ENCODE assay signal across 8 cellular contexts in the genomic region with DNA sequence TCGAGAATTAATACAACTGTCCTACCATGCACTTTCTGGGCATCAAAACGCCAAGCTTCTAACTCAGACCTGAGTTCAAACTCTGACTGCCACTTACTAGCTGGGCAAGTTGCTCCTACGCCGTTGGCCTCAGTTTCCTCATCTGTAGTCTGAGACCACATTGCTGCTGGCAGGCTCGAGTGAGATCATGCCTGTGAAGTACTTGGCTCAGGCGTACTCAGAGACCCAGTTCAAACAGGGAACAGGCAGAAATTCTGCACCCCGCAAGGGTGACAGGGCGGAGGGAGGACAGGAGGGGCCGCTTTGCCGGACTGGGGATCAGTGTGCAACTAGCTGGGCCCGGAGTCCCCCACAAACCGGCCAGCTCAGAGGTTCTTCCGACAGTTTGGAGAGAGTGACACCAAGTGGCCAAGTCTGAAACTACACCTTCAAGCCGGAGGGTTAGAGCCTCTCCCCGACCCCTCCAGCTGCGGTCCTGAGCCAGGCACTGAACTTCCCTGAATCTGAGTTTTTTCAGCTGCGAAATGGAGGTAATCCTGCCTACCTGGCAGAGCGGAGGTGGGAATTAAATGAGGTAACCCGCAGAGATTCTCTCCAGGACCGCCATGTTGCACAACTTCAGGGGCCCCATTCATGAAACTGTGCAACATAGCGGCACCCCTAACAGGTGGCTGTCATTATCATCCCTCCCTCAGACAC. TPM values are rescaled to one million over a fixed set of nuclear protein-coding genes. Genes with fewer than 3 reads are reported as not detected.
DNase-seq lines count a peak whose midpoint lies in the region; ATAC-seq, FAIRE-seq and TF ChIP-seq lines count a peak whose summit lies in the region.

No MANE protein-coding gene starts in this region.

- no peaks in the 10 kb centered on the region for H3K9me3 ChIP-seq in keratinocyte (ENCODE audit: control insufficient read depth, low read depth, low read length)

- no peaks in the 10 kb centered on the region for H3K79me2 ChIP-seq in keratinocyte (ENCODE audit: control insufficient read depth, insufficient read depth, low read length)

- no peak overlapping the region for H3K27ac ChIP-seq in brain microvascular endothelial cell
- no peak overlapping the region for H3K27ac ChIP-seq in keratinocyte (ENCODE audit: control insufficient read depth, insufficient read depth, low read length)

- in situ Hi-C loops in ACHN (cut with HindIII; ENCODE audit: low pct_ligation_motif_present, low pct_unique_long_range_greater_than_20kb, low sequenced_read_pairs), result no loop called here
- in situ Hi-C loops in GM13976 (cut with MboI; ENCODE audit: low sequenced_read_pairs, unreplicated experiment), result loop anchor here (5.0 to 25.0 kb wide), 3 partner anchors 111 to 502 kb away; no protein-coding TSS in a partner anchor
- in situ Hi-C loops in brain microvascular endothelial cell (cut with HindIII; ENCODE audit: low pct_ligation_motif_present, low sequenced_read_pairs), result no loop called here

- dilution Hi-C loops in keratinocyte (cut with MboI; ENCODE audit: extremely low pct_ligation_motif_present, low sequenced_read_pairs), result no loop called here

- no peaks in the 10 kb centered on the region for H3K9me1 ChIP-seq in keratinocyte (ENCODE audit: control insufficient read depth, extremely low read depth, insufficient read depth, low read length)

- H2AFZ ChIP-seq in keratinocyte (ENCODE audit: control insufficient read depth, low read length), result peak overlapping the region; percentile 55

- FAIRE-seq in keratinocyte (lab: Jason Lieb, UNC), result peak; percentile 55

- DNase-seq in ACHN, result peak; percentile 50
- DNase-seq in GM13976 (ENCODE audit: low spot score), result peak; percentile 70
- DNase-seq in NAMALWA (ENCODE audit: low spot score), result peak; percentile 76
- peak; percentile 66 for DNase-seq in UCSD-AML1 (lab: John Stamatoyannopoulos, UW; ENCODE audit: unreplicated experiment)
- peak; percentile 44 for DNase-seq in brain microvascular endothelial cell
- no peak for DNase-seq in keratinocyte (ENCODE audit: low read depth, low spot score)
- DNase-seq in stimulated activated CD4-positive, alpha-beta T cell treated with anti-CD3 and anti-CD28 coated beads, Interleukin-2, amount 100 ng/mL, for 24 hours, result peak; percentile 59 to 63

- H3K4me1 ChIP-seq in keratinocyte (ENCODE audit: control insufficient read depth, extremely low read depth, insufficient read depth, low read length), result peaks cover 4% of the 10 kb centered on the region

- no peak overlapping the region for H3K4me3 ChIP-seq in brain microvascular endothelial cell (ENCODE audit: low read depth, low read length)
- H3K4me3 ChIP-seq in keratinocyte (ENCODE audit: control insufficient read depth in 2 of 3, extremely low read depth in 1 of 3, insufficient read depth in 2 of 3, low read depth in 1 of 3, low read length in 3 of 3), result no peak overlapping the region

- TF ChIP-seq CTCF in GM13976 (IDR thresholded peaks at IDR 0.05; ENCODE audit: borderline replicate concordance, control extremely low read depth, extremely low read depth, insufficient read depth, missing control alignments) (peak; percentile 55), brain microvascular endothelial cell (IDR thresholded peaks at IDR 0.05; ENCODE audit: low read depth, low read length, missing control alignments) (peak; percentile 76), keratinocyte (optimal IDR thresholded peaks at IDR 0.05 in 1 of 3, IDR thresholded peaks at IDR 0.05 in 1 of 3, conservative IDR thresholded peaks at IDR 0.05 in 1 of 3; ENCODE audit: extremely low read depth in 1 of 3, insufficient read depth in 2 of 3, low read length in 3 of 3) (peak; percentile 53 to 75 (median 64))

- H3K27me3 ChIP-seq in brain microvascular endothelial cell (replicated peaks) (no peaks in the 10 kb centered on the region), keratinocyte (ENCODE audit: control insufficient read depth, extremely low read depth, insufficient read depth, low read length) (no peaks in the 10 kb centered on the region)

- H4K20me1 ChIP-seq in keratinocyte (ENCODE audit: control insufficient read depth, extremely low read depth, insufficient read depth, low read length), result no peaks in the 10 kb centered on the region

- H3K9ac ChIP-seq in keratinocyte (ENCODE audit: control insufficient read depth, extremely low read depth, insufficient read depth, low read length), result no peak overlapping the region

- H3K36me3 ChIP-seq in brain microvascular endothelial cell (replicated peaks), result no peaks in the 10 kb centered on the region
- no peaks in the 10 kb centered on the region for H3K36me3 ChIP-seq in keratinocyte (ENCODE audit: control insufficient read depth in 2 of 2, extremely low read depth in 1 of 2, insufficient read depth in 2 of 2, low read length in 2 of 2)

- ATAC-seq in HG02610 (IDR thresholded peaks at IDR 0.05; ENCODE audit: unreplicated experiment), result no peak

- H3K4me2 ChIP-seq in keratinocyte (ENCODE audit: control insufficient read depth, extremely low read depth, insufficient read depth, low read depth, low read length), result peak overlapping the region; percentile 45

RNA-seq across cellular contexts. Expression of gene PTPN1, which starts 46.0 kb away (rescaled TPM):
- polyA plus RNA-seq in keratinocyte, result 53.3 to 67.4 TPM (median 61.6 TPM) in 3 replicates
- 14.0 TPM for polyA plus RNA-seq in keratinocyte (2011; ENCODE audit: low read depth)
- polyA plus RNA-seq in keratinocyte (2011; cell fraction: cytosol; rRNA removed), result 71.8 and 85.6 TPM in 2 replicates
- polyA plus RNA-seq in keratinocyte (2011; cell fraction: nucleus; rRNA removed), result 107 and 110 TPM in 2 replicates
- 42.2 and 66.1 TPM in 2 replicates for polyA plus RNA-seq in keratinocyte (2012; ENCODE audit: low replicate concordance)
- 65.6 to 73.7 TPM (median 70.3 TPM) in 3 replicates for polyA minus RNA-seq in keratinocyte
- 61.6 TPM for polyA minus RNA-seq in keratinocyte (2011; cell fraction: cytosol; rRNA and poly(A)+ RNA removed)
- polyA minus RNA-seq in keratinocyte (2011; cell fraction: nucleus; rRNA and poly(A)+ RNA removed), result 38.7 and 64.7 TPM in 2 replicates
